15 cellular contexts compared by ENCODE assay signal in the genomic region with DNA sequence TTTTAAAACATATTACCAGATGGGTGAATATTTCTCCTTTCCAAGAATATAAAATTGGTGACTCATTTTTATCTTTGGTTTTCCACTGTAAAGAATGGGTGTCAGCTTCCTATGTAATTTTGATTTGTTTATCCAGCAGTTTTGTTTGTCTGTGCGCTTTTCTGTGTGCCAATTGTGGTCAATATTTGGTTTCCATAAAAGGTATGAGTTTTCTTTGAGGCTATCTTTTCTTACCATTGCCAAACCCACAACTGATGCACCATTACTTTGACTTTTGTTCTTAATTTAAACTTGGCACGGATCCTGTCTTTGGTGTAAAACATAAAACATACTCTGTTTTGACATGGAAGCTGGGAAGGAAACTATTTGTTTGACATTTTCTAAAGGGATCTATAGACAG.
A peak's percentile ranks its signal among the peaks of the same experiment; 100 is the strongest.
DNase-seq lines count a peak whose midpoint lies in the region; ATAC-seq lines count a peak whose summit lies in the region.
"Had no signal": no experiment of that assay in that cellular context is flagged by ENCODE, and none has a peak within 500 bp of the region (broad histone marks: within the 10 kb centered on the region; RNA-seq: fewer than 3 reads in every experiment).

No MANE protein-coding gene starts in this region.

- ATAC-seq in GM21576 (IDR thresholded peaks at IDR 0.05; ENCODE audit: unreplicated experiment) (no peak), GM18498 (IDR thresholded peaks at IDR 0.05; ENCODE audit: unreplicated experiment) (no peak)
- ATAC-seq: stimulated activated memory B cell treated with anti-CD40 and anti-IgM and Interleukin-4, amounts not matched to agents 10 μg/mL and 1 μg/mL and 100 μg/mL, for 72 hours had no signal

- DNase-seq in DMS53 (lab: John Stamatoyannopoulos, UW) (peak; percentile 73), NCI-H2029 (lab: John Stamatoyannopoulos, UW) (peak; percentile 64), amniotic epithelial cell (ENCODE audit: low read depth) (peak; percentile 48), glomerular endothelial cell (ENCODE audit: extremely low read depth, low read depth, low spot score) (peak; percentile 33), UCSD-AML1 (lab: John Stamatoyannopoulos, UW; ENCODE audit: unreplicated experiment) (no peak), inferior parietal cortex (ENCODE audit: extremely low spot score) (no peak)
- DNase-seq: activated CD4-positive, CD25-positive, alpha-beta regulatory T cell treated with anti-CD3 and anti-CD28 coated beads, Interleukin-2, amount 50 U/mL, for 72 hours; glutamatergic neuron; kidney glomerular epithelial cell; naive B cell; stimulated activated CD4-positive, alpha-beta T cell treated with anti-CD3 and anti-CD28 coated beads, Interleukin-4, amount 100 ng/mL, for 24 hours; uterus had no signal

Comparison
In these comparisons a context has a peak if more than half of its experiments do, and no peak if none do; other contexts are left out.
1. DNase-seq: peak in DMS53 (single experiment), NCI-H2029 (single experiment), amniotic epithelial cell (single experiment) and glomerular endothelial cell (single experiment); none in UCSD-AML1 (single experiment) and inferior parietal cortex (single experiment).